In the genomic region with DNA sequence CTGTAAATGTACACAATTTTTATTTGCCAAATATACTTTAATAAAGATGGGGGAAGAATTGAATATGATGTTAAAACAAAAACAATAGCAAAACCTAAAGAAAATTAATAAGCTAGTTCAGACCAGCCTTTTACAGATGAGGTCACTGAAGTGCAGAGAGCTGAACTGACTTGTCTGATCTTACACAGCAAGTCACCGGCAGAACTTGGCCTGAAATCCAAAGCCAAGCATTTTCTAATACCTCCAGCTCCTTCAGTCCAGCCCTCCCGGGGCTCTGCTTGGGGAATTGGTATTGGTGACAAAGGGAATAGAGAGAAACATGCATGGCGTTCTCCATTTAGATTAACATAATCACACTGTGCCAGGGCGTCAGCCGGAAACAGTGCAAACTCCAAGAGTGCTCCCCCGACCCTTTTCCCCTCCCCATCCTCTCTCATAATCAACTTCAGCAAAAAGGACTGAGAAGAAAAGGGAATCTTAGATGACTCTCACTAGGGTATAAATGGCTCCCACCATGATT, we compare ENCODE assay signal across 19 cellular contexts.
"Had no signal": no experiment of that assay in that cellular context is flagged by ENCODE, and none has a peak within 500 bp of the region (broad histone marks: within the 10 kb centered on the region; RNA-seq: fewer than 3 reads in every experiment).

No MANE protein-coding gene starts in this region.

- H3K9me3 Mint-ChIP-seq: activated T-helper 1 cell treated with anti-CD3 and anti-CD28 coated beads, Interleukin-12 subunit alpha, Interleukin-12 subunit beta, Interleukin-2, Interleukin-4 antibody, amounts not matched to agents 30 ng/mL and 10 ng/mL and 1 ng/mL, durations not matched to agents 14 hours and 24 hours and 36 hours; nephron; stimulated activated naive CD8-positive, alpha-beta T cell treated with anti-CD3 and anti-CD28 coated beads, Interleukin-15, Interleukin-2, amounts not matched to agents 100 ng/mL and 50 ng/mL, for 24 hours had no signal

- H3K4me3 Mint-ChIP-seq: activated CD8-positive, alpha-beta T cell treated with anti-CD3 and anti-CD28 coated beads for 36 hours; activated naive CD8-positive, alpha-beta T cell treated with anti-CD3 and anti-CD28 coated beads, Interleukin-2, amount 50 U/mL, for 24 hours; activated T-helper 1 cell treated with anti-CD3 and anti-CD28 coated beads, Interleukin-12 subunit alpha, Interleukin-12 subunit beta, Interleukin-2, Interleukin-4 antibody, amounts not matched to agents 30 ng/mL and 10 ng/mL and 1 ng/mL, durations not matched to agents 14 hours and 24 hours and 36 hours; nephron; stimulated activated naive CD8-positive, alpha-beta T cell treated with anti-CD3 and anti-CD28 coated beads, Interleukin-15, Interleukin-2, amounts not matched to agents 100 ng/mL and 50 ng/mL, for 24 hours had no signal

- H3K36me3 ChIP-seq: heart right ventricle, left ventricle myocardium inferior, ovary had no signal

- DNase-seq: activated CD4-positive, alpha-beta T cell treated with anti-CD3 and anti-CD28 coated beads for 4 hours; activated CD8-positive, alpha-beta T cell treated with anti-CD3 and anti-CD28 coated beads for 36 hours; activated naive CD4-positive, alpha-beta T cell treated with Interleukin-2 at 50 U/mL for 16 hours; activated naive CD8-positive, alpha-beta T cell treated with anti-CD3 and anti-CD28 coated beads, Interleukin-2, amount 50 U/mL, for 24 hours; central memory CD4-positive, alpha-beta T cell; cortex of kidney; effector CD8-positive, alpha-beta T cell; foreskin melanocyte; left ventricle myocardium inferior; mesendoderm; ovary; stimulated activated CD4-positive, alpha-beta T cell treated with anti-CD3 and anti-CD28 coated beads, Interleukin-4, amount 100 ng/mL, for 1 hour; stimulated activated CD8-positive, alpha-beta memory T cell treated with anti-CD3 and anti-CD28 coated beads, Interleukin-4, amount 100 ng/mL, for 48 hours; testis had no signal

- H3K9me3 ChIP-seq: heart right ventricle, left ventricle myocardium inferior, ovary, testis had no signal

- FAIRE-seq: islet of Langerhans had no signal

- H3K27ac ChIP-seq: heart right ventricle, left ventricle myocardium inferior, ovary, testis had no signal

- H3K4me1 ChIP-seq: testis had no signal

- H3K27me3 ChIP-seq: heart right ventricle, ovary, testis had no signal

- ATAC-seq: activated CD8-positive, alpha-beta T cell treated with anti-CD3 and anti-CD28 coated beads for 36 hours; activated naive CD8-positive, alpha-beta T cell treated with anti-CD3 and anti-CD28 coated beads, Interleukin-2, amount 50 U/mL, for 24 hours; heart right ventricle had no signal

- H3K4me3 ChIP-seq: heart right ventricle, left ventricle myocardium inferior, ovary, testis had no signal

- H3K27ac Mint-ChIP-seq: activated CD8-positive, alpha-beta T cell treated with anti-CD3 and anti-CD28 coated beads for 36 hours; activated naive CD8-positive, alpha-beta T cell treated with anti-CD3 and anti-CD28 coated beads, Interleukin-2, amount 50 U/mL, for 24 hours; activated T-helper 1 cell treated with anti-CD3 and anti-CD28 coated beads, Interleukin-12 subunit alpha, Interleukin-12 subunit beta, Interleukin-2, Interleukin-4 antibody, amounts not matched to agents 30 ng/mL and 10 ng/mL and 1 ng/mL, durations not matched to agents 14 hours and 24 hours and 36 hours; nephron; stimulated activated naive CD8-positive, alpha-beta T cell treated with anti-CD3 and anti-CD28 coated beads, Interleukin-15, Interleukin-2, amounts not matched to agents 100 ng/mL and 50 ng/mL, for 24 hours had no signal
